Comparison of ENCODE assay signal across 30 cellular contexts in the genomic region with DNA sequence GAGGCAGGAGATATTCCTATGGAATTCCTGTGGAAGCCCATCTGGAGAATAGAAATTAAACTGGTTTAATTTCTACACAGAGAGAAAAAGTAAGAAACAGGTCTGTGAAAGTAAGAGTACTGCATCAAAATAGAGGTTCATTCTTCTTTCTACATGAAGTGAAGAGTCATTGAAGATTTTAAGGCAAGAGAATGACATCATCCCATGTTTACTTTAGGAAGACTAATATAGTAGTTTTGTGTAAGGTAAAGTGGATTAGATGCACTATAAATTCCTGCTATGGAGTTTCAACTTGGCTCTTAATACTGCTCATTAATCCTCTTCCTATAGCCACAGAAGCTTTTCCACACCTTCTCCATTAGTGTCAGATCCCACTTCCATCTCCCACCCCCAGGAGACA. TPM values are rescaled to one million over a fixed set of nuclear protein-coding genes. Genes with fewer than 3 reads are reported as not detected.
"Had no signal": no experiment of that assay in that cellular context is flagged by ENCODE, and none has a peak within 500 bp of the region (broad histone marks: within the 10 kb centered on the region; RNA-seq: fewer than 3 reads in every experiment).

No MANE protein-coding gene starts in this region.

- H3K36me3 ChIP-seq: neural progenitor cell, ovary, spleen, suprapubic skin, tibial artery, transverse colon, upper lobe of right lung, uterus had no signal

- H3K4me3 ChIP-seq: neural progenitor cell, ovary, psoas muscle, skin epidermis, smooth muscle cell, spleen, suprapubic skin, testis, tibial artery, transverse colon, upper lobe of right lung, uterus had no signal

- H3K27ac ChIP-seq: neural progenitor cell, ovary, parathyroid adenoma, psoas muscle, skin epidermis, spleen, suprapubic skin, testis, tibial artery, transverse colon, upper lobe of right lung, uterus had no signal

- H3K4me2 ChIP-seq: neural progenitor cell, smooth muscle cell had no signal

- H3K9ac ChIP-seq: neural progenitor cell, parathyroid adenoma had no signal

- H3K9me3 ChIP-seq: ovary, psoas muscle, spleen, suprapubic skin, testis, tibial artery, transverse colon, upper lobe of right lung, uterus had no signal

- DNase-seq: natural killer cell; occipital lobe; ovary; posterior cingulate gyrus; psoas muscle; right cardiac atrium; spleen; stimulated activated CD4-positive, alpha-beta T cell treated with anti-CD3 and anti-CD28 coated beads, Interleukin-12 subunit alpha, Interleukin-12 subunit beta, amount 100 ng/mL, for 4 hours; stimulated activated CD4-positive, alpha-beta T cell treated with anti-CD3 and anti-CD28 coated beads, Interleukin-1b, Interleukin-23, amount 100 ng/mL, for 48 hours; stimulated activated CD4-positive, alpha-beta T cell treated with anti-CD3 and anti-CD28 coated beads, Interleukin-4, amount 100 ng/mL, for 1 hour; stimulated activated CD4-positive, alpha-beta T cell treated with anti-CD3 and anti-CD28 coated beads, Interleukin-4, amount 100 ng/mL, for 4 hours; stimulated activated CD8-positive, alpha-beta memory T cell treated with anti-CD3 and anti-CD28 coated beads, Interleukin-4, amount 100 ng/mL, for 48 hours; stimulated activated naive CD4-positive, alpha-beta T cell; stimulated activated naive CD8-positive, alpha-beta T cell treated with anti-CD3 and anti-CD28 coated beads, Interleukin-15, amount 100 ng/mL, for 72 hours; stimulated activated naive CD8-positive, alpha-beta T cell treated with anti-CD3 and anti-CD28 coated beads, Interleukin-15, Interleukin-2, amounts not matched to agents 100 U/mL and 50 U/mL, for 24 hours; substantia nigra; testis; tibial artery; transverse colon; upper lobe of right lung; uterus had no signal

- H2AFZ ChIP-seq: neural progenitor cell, parathyroid adenoma had no signal

- H3K27me3 ChIP-seq: neural progenitor cell, ovary, spleen, suprapubic skin, testis, tibial artery, transverse colon, upper lobe of right lung, uterus had no signal

- ATAC-seq: natural killer cell; psoas muscle; right cardiac atrium; sciatic nerve; stimulated activated memory B cell treated with anti-CD40 and anti-IgM and Interleukin-4, amounts not matched to agents 10 μg/mL and 1 μg/mL and 100 μg/mL, for 72 hours; stimulated activated naive CD8-positive, alpha-beta T cell treated with anti-CD3 and anti-CD28 coated beads, Interleukin-15, amount 100 ng/mL, for 72 hours; stimulated activated naive CD8-positive, alpha-beta T cell treated with anti-CD3 and anti-CD28 coated beads, Interleukin-15, Interleukin-2, amounts not matched to agents 100 U/mL and 50 U/mL, for 24 hours; upper lobe of right lung had no signal

- H3K79me2 ChIP-seq: parathyroid adenoma had no signal

- H3K4me1 ChIP-seq: neural progenitor cell, parathyroid adenoma, psoas muscle, suprapubic skin, testis, tibial artery, transverse colon, upper lobe of right lung, uterus had no signal

RNA-seq across cellular contexts. Expression of gene CNGA1, which starts 47.6 kb away (rescaled TPM):
- total RNA-seq: natural killer cell, occipital lobe, osteoblast, upper lobe of right lung had no signal
- polyA plus RNA-seq: neural cell had no signal
